In genomic region chr11:26837154-26837553, GRCh38 we compare ENCODE assay signal across 20 cellular contexts.
DNase-seq lines count a peak whose midpoint lies in the region; ATAC-seq and TF ChIP-seq lines count a peak whose summit lies in the region.
"Had no signal": no experiment of that assay in that cellular context is flagged by ENCODE, and none has a peak within 500 bp of the region (broad histone marks: within the 10 kb centered on the region; RNA-seq: fewer than 3 reads in every experiment).

No MANE protein-coding gene starts in this region.

- no peaks in the 10 kb centered on the region for H3K4me1 Mint-ChIP-seq in Caco-2 (ENCODE audit: low read depth, unreplicated experiment)
- H3K4me1 Mint-ChIP-seq: CD4-positive, alpha-beta memory T cell; GM23338; H9 had no signal

- no peaks in the 10 kb centered on the region for H3K27me3 Mint-ChIP-seq in Caco-2 (ENCODE audit: insufficient read depth, unreplicated experiment)
- H3K27me3 Mint-ChIP-seq: CD4-positive, alpha-beta memory T cell had no signal

- intact Hi-C loops in Caco-2 (cut with micrococcal nuclease; ENCODE audit: unreplicated experiment), result no loop called here

- H3K27me3 ChIP-seq in kidney epithelial cell (ENCODE audit: control insufficient read depth, insufficient read depth, low read length) (no peaks in the 10 kb centered on the region), Caco-2 (replicated peaks; ENCODE audit: control insufficient read depth, insufficient read depth, low read length) (no peaks in the 10 kb centered on the region)
- H3K27me3 ChIP-seq: BE2C; BLaER1 treated with 17β-estradiol and CSF1 and Interleukin-3, amounts not matched to agents 10 nM and 100 nM had no signal

- TF ChIP-seq CTCF in kidney epithelial cell (IDR thresholded peaks at IDR 0.05; ENCODE audit: insufficient read depth, low read length, poor library complexity, severe bottlenecking), result no peak
- TF ChIP-seq CTCF in Caco-2 (IDR thresholded peaks at IDR 0.05; ENCODE audit: insufficient read depth in 1 of 2, low read depth in 1 of 2, low read length in 1 of 2, severe bottlenecking in 1 of 2, unreplicated experiment in 1 of 2), result no peak

- H3K9me3 Mint-ChIP-seq in Caco-2 (ENCODE audit: unreplicated experiment), result no peaks in the 10 kb centered on the region
- H3K9me3 Mint-ChIP-seq: GM23338, H9 had no signal

- CTCF ChIA-PET in Caco-2 (lab: Charles Lee), result no interaction called here

- no TSS peak for BruUV-seq in Caco-2 (replicated peaks; lab: Mats Ljungman, UMichigan)

- H3K4me3 ChIP-seq in kidney epithelial cell (ENCODE audit: low read depth, low read length) (no peak overlapping the region), Caco-2 (ENCODE audit: low read depth, low read length) (no peak overlapping the region)
- H3K4me3 ChIP-seq: A549; BLaER1 treated with 17β-estradiol and CSF1 and Interleukin-3, amounts not matched to agents 10 nM and 100 nM; GM12878; GM23338 had no signal

- DNase-seq in NCI-H1105 treated with DMSO at 0.1 percent for 48 hours (lab: John Stamatoyannopoulos, UW), result peak; percentile 74
- DNase-seq in kidney epithelial cell (ENCODE audit: low read depth), result peak; percentile 23
- peak; percentile 95 for DNase-seq in renal cortical epithelial cell (ENCODE audit: low read depth)
- no peak for DNase-seq in Caco-2
- DNase-seq in C1 segment of cervical spinal cord (lab: John Stamatoyannopoulos, UW), result no peak
- DNase-seq: 8988T; ACHN; AML-193; BE2C; CD4-positive, alpha-beta memory T cell; COR-L47; DMS153; DND-41; H9 had no signal

- no peaks in the 10 kb centered on the region for H3K9me3 ChIP-seq in Caco-2
- H3K9me3 ChIP-seq: A549; BE2C; BLaER1 treated with 17β-estradiol and CSF1 and Interleukin-3, amounts not matched to agents 10 nM and 100 nM had no signal

- POLR2A ChIA-PET in Caco-2 (lab: Charles Lee), result no interaction called here

- H3K27ac Mint-ChIP-seq in Caco-2 (ENCODE audit: unreplicated experiment), result no peak overlapping the region
- H3K27ac Mint-ChIP-seq: CD4-positive, alpha-beta memory T cell; GM23338; H9 had no signal

- H3K4me3 Mint-ChIP-seq in Caco-2 (ENCODE audit: unreplicated experiment), result no peak overlapping the region
- H3K4me3 Mint-ChIP-seq: CD4-positive, alpha-beta memory T cell; GM23338; H9 had no signal

- no peaks in the 10 kb centered on the region for H3K4me1 ChIP-seq in Caco-2
- H3K4me1 ChIP-seq: A549; BLaER1 treated with 17β-estradiol and CSF1 and Interleukin-3, amounts not matched to agents 10 nM and 100 nM had no signal

- no peaks in the 10 kb centered on the region for H3K36me3 ChIP-seq in kidney epithelial cell (ENCODE audit: control insufficient read depth, insufficient read depth, low read length)
- H3K36me3 ChIP-seq in Caco-2 (ENCODE audit: control insufficient read depth, insufficient read depth, low read length), result no peaks in the 10 kb centered on the region
- H3K36me3 ChIP-seq: BE2C; BLaER1 treated with 17β-estradiol and CSF1 and Interleukin-3, amounts not matched to agents 10 nM and 100 nM had no signal

- ATAC-seq in HG03135 (IDR thresholded peaks at IDR 0.05; ENCODE audit: unreplicated experiment), result no peak
- ATAC-seq: A549, GM12878, GM23338, HCT116 had no signal

- H3K36me3 Mint-ChIP-seq in Caco-2 (ENCODE audit: insufficient read depth, unreplicated experiment), result no peaks in the 10 kb centered on the region
- H3K36me3 Mint-ChIP-seq: CD4-positive, alpha-beta memory T cell had no signal

Comparison
In these comparisons a context has a peak if more than half of its experiments do, and no peak if none do; other contexts are left out.
1. DNase-seq: peak in NCI-H1105 treated with DMSO at 0.1 percent for 48 hours (single experiment), kidney epithelial cell (single experiment) and renal cortical epithelial cell (single experiment); none in Caco-2 (0 of 2) and C1 segment of cervical spinal cord (0 of 14).